Comparison of ENCODE assay signal across 8 cellular contexts in genomic region chr9:38318755-38319495, GRCh38.
DNase-seq lines count a peak whose midpoint lies in the region; ATAC-seq and TF ChIP-seq lines count a peak whose summit lies in the region.

No MANE protein-coding gene starts in this region.

- H3K27me3 Mint-ChIP-seq in type B pancreatic cell, result peaks cover 11% of the 10 kb centered on the region

- H3K9me3 Mint-ChIP-seq in type B pancreatic cell, result no peaks in the 10 kb centered on the region

- peaks cover 20% of the 10 kb centered on the region for H3K4me1 Mint-ChIP-seq in type B pancreatic cell (ENCODE audit: unreplicated experiment)

- H3K4me3 ChIP-seq in fibroblast of mammary gland (ENCODE audit: control insufficient read depth, low read depth, low read length), result no peak overlapping the region

- DNase-seq in GM04503 (ENCODE audit: low read depth) (peak; percentile 6), fibroblast of mammary gland (ENCODE audit: low read depth) (peak; percentile 17), type B pancreatic cell (ENCODE audit: extremely low spot score, unreplicated experiment) (no peak), cerebellum (ENCODE audit: low spot score) (no peak), NCI-H345 (lab: John Stamatoyannopoulos, UW) (no peak), COLO829 (ENCODE audit: low spot score) (no peak)

- TF ChIP-seq CTCF in fibroblast of mammary gland (conservative IDR thresholded peaks at IDR 0.05; ENCODE audit: control insufficient read depth, insufficient read depth, low read depth, low read length), result no peak
- TF ChIP-seq CTCF in type B pancreatic cell (conservative IDR thresholded peaks at IDR 0.05), result no peak

- no peaks in the 10 kb centered on the region for H3K36me3 Mint-ChIP-seq in type B pancreatic cell

- ATAC-seq in GM21360 (IDR thresholded peaks at IDR 0.05; ENCODE audit: unreplicated experiment), result peak; percentile 91
- ATAC-seq in HG03520 (IDR thresholded peaks at IDR 0.05; ENCODE audit: unreplicated experiment), result peak; percentile 80

- H3K27ac Mint-ChIP-seq in type B pancreatic cell, result peak overlapping the region; percentile 41

- no peak overlapping the region for H3K4me3 Mint-ChIP-seq in type B pancreatic cell

Comparison
In these comparisons a context has a peak if more than half of its experiments do, and no peak if none do; other contexts are left out.
1. DNase-seq: peak in GM04503 (single experiment) and fibroblast of mammary gland (single experiment); none in type B pancreatic cell (single experiment), cerebellum (single experiment), NCI-H345 (single experiment) and COLO829 (single experiment).